ENCODE assay signal across 21 cellular contexts in the genomic region with DNA sequence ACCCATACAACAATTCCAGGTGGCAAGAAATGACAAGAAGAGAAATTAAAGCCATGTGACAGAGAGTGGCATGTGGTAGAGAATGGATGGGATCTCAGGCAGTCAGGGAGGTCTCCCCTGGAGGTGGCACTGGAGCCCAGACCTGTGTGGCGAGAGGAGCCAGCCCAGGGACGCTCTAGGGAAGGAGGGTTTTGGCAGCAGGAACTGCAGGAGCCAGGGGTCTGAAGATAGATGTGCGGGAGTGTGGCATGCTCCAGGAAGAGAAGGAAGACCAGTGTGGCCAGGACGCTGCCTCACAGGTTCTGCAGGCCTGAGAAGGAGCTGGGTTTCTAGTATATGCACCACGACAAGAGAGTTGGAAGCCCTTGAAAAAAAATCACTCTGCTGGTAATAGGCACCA.
"Had no signal": no experiment of that assay in that cellular context is flagged by ENCODE, and none has a peak within 500 bp of the region (broad histone marks: within the 10 kb centered on the region; RNA-seq: fewer than 3 reads in every experiment).

No MANE protein-coding gene starts in this region.

- H3K4me3 ChIP-seq: breast epithelium, lower lobe of right lung, mucosa of descending colon, neural progenitor cell, sigmoid colon, tibial artery had no signal

- H3K27me3 Mint-ChIP-seq: activated CD4-positive, alpha-beta memory T cell treated with anti-CD3 and anti-CD28 coated beads, Interleukin-2, amount 10 ng/mL, durations not matched to agents 7 days and 5 days; activated naive CD8-positive, alpha-beta T cell treated with anti-CD3 and anti-CD28 coated beads, Interleukin-2, amount 10 ng/mL, durations not matched to agents 7 days and 5 days; progenitor cell of endocrine pancreas; stimulated activated naive CD8-positive, alpha-beta T cell treated with anti-CD3 and anti-CD28 coated beads, Interleukin-15, amount 100 ng/mL, for 72 hours had no signal

- H3K4me3 Mint-ChIP-seq: activated CD4-positive, alpha-beta memory T cell treated with anti-CD3 and anti-CD28 coated beads, Interleukin-2, amount 10 ng/mL, durations not matched to agents 7 days and 5 days; activated naive CD8-positive, alpha-beta T cell treated with anti-CD3 and anti-CD28 coated beads, Interleukin-2, amount 10 ng/mL, durations not matched to agents 7 days and 5 days; neural progenitor cell; stimulated activated naive CD8-positive, alpha-beta T cell treated with anti-CD3 and anti-CD28 coated beads, Interleukin-15, amount 100 ng/mL, for 72 hours had no signal

- ATAC-seq: foreskin keratinocyte; lower lobe of right lung; mucosa of descending colon; stimulated activated naive CD8-positive, alpha-beta T cell treated with anti-CD3 and anti-CD28 coated beads, Interleukin-15, amount 100 ng/mL, for 72 hours had no signal

- H3K27ac Mint-ChIP-seq: activated CD4-positive, alpha-beta memory T cell treated with anti-CD3 and anti-CD28 coated beads, Interleukin-2, amount 10 ng/mL, durations not matched to agents 7 days and 5 days; activated naive CD8-positive, alpha-beta T cell treated with anti-CD3 and anti-CD28 coated beads, Interleukin-2, amount 10 ng/mL, durations not matched to agents 7 days and 5 days; neural progenitor cell; progenitor cell of endocrine pancreas had no signal

- H3K9me3 ChIP-seq: breast epithelium, lower lobe of right lung, mucosa of descending colon, sigmoid colon, tibial artery had no signal

- H3K4me1 ChIP-seq: breast epithelium, foreskin keratinocyte, lower lobe of right lung had no signal

- H3K27ac ChIP-seq: breast epithelium, foreskin keratinocyte, lower lobe of right lung, neural progenitor cell, sigmoid colon, tibial artery had no signal

- H3K9me3 Mint-ChIP-seq: activated CD4-positive, alpha-beta memory T cell treated with anti-CD3 and anti-CD28 coated beads, Interleukin-2, amount 10 ng/mL, durations not matched to agents 7 days and 5 days; activated naive CD8-positive, alpha-beta T cell treated with anti-CD3 and anti-CD28 coated beads, Interleukin-2, amount 10 ng/mL, durations not matched to agents 7 days and 5 days; neural progenitor cell; stimulated activated naive CD8-positive, alpha-beta T cell treated with anti-CD3 and anti-CD28 coated beads, Interleukin-15, amount 100 ng/mL, for 72 hours had no signal

- H3K27me3 ChIP-seq: breast epithelium, foreskin keratinocyte, neural progenitor cell, sigmoid colon, tibial artery had no signal

- H3K4me1 Mint-ChIP-seq: activated naive CD8-positive, alpha-beta T cell treated with anti-CD3 and anti-CD28 coated beads, Interleukin-2, amount 10 ng/mL, durations not matched to agents 7 days and 5 days; stimulated activated naive CD8-positive, alpha-beta T cell treated with anti-CD3 and anti-CD28 coated beads, Interleukin-15, amount 100 ng/mL, for 72 hours had no signal

- H3K36me3 ChIP-seq: breast epithelium, neural progenitor cell had no signal

- DNase-seq: activated CD4-positive, alpha-beta memory T cell treated with anti-CD3 and anti-CD28 coated beads, Interleukin-2, amount 10 ng/mL, durations not matched to agents 7 days and 5 days; activated CD4-positive, alpha-beta T cell treated with anti-CD3 and anti-CD28 coated beads for 4 hours; activated CD4-positive, CD25-positive, alpha-beta regulatory T cell; activated naive CD8-positive, alpha-beta T cell treated with anti-CD3 and anti-CD28 coated beads, Interleukin-2, amount 10 ng/mL, durations not matched to agents 7 days and 5 days; amniotic stem cell; cerebellar nuclear complex; effector CD4-positive, alpha-beta T cell; foreskin keratinocyte; kidney; lower lobe of right lung; mesendoderm; mucosa of descending colon; retina; sigmoid colon; stimulated activated CD4-positive, alpha-beta T cell treated with anti-CD3 and anti-CD28 coated beads, Interleukin-4, amount 100 ng/mL, for 4 hours; stimulated activated naive CD8-positive, alpha-beta T cell treated with anti-CD3 and anti-CD28 coated beads, Interleukin-15, amount 100 ng/mL, for 72 hours; T1000 had no signal
